8 cellular contexts compared by ENCODE assay signal in the genomic region with DNA sequence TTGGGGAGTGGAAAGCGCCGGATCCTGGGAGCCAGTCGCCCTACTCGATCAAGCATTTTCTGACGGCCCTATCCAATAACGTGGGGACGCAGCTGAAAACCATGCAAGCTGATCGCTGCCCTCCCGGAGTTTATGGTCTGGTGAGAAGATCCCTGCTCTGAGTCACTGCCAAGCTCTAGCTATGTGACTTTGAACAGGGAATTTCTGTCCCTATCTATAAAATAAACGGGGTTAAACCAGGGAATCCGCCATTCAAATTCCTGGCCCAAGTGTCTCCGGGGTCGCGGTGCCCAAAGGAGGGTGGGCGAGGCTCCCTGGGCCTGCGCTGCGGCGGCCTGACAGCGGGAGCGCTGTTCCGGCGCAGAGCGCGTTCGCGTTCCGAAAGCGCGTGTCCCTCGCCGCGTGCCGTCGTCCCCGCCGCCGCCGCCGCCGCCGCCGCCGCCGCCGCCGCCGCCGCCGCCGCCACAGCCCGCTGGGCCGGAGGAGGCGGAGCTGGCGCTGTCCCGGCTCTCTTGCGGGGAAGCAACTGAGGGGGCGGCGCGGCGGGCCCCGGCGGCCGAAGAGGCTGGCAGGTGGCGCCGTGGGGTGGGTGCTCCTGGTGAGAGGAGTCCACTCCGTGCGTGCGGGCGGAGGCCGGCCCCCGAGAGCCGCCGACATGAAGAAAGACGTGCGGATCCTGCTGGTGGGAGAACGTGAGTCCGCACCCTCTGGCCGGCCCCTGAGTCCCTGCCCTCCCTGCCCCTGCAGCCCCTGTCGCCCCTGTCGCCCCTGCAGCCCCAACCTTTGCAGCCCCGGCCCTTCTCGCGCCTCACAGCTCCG. TPM values are rescaled to one million over a fixed set of nuclear protein-coding genes. Genes with fewer than 3 reads are reported as not detected.
DNase-seq lines count a peak whose midpoint lies in the region; ATAC-seq and TF ChIP-seq lines count a peak whose summit lies in the region.

A gene (plus strand): TSS at position 465 of the 819 bp plus-strand sequence. CDS start 191 bp downstream, at position 656.

- H3K36me3 ChIP-seq in BE2C, result no peaks in the 10 kb centered on the region

- peak within 1 kb of the TSS; percentile 74 for H3K4me3 ChIP-seq in BE2C (ENCODE audit: low read depth, low read length)

- no peaks in the 10 kb centered on the region for H3K9me3 ChIP-seq in BE2C

- DNase-seq in BE2C (peak; percentile 76), NCI-H69 (lab: John Stamatoyannopoulos, UW) (peak; percentile 94), ecto neural progenitor cell (ENCODE audit: low spot score) (peak; percentile 94), lung microvascular endothelial cell (ENCODE audit: low read depth in 2 of 2) (peak; percentile 81 to 85)
- peak; percentile 72 to 76 for DNase-seq in activated CD4-positive, alpha-beta T cell treated with anti-CD3 and anti-CD28 coated beads, Interleukin-2, amount 50 U/mL, for 48 hours
- DNase-seq in stimulated activated CD4-positive, alpha-beta T cell treated with anti-CD3 and anti-CD28 coated beads, TNF-alpha, amount 100 ng/mL, for 48 hours (ENCODE audit: low read depth in 3 of 3), result peak; percentile 46 to 63 (median 47)

- H3K4me1 ChIP-seq in BE2C, result no peaks in the 10 kb centered on the region

- peak; percentile 59 for TF ChIP-seq POLR2A in GM19099 (IDR thresholded peaks at IDR 0.05; ENCODE audit: extremely low read depth, insufficient read length, low read depth)

- peak; percentile 77 for ATAC-seq in HG03439 (IDR thresholded peaks at IDR 0.05; ENCODE audit: unreplicated experiment)

- TF ChIP-seq CTCF in BE2C (IDR thresholded peaks at IDR 0.05; ENCODE audit: low read depth, low read length), result peak; percentile 42

- no peaks in the 10 kb centered on the region for H3K27me3 ChIP-seq in BE2C

RNA-seq across cellular contexts. Expression of the gene that starts here (rescaled TPM):
- polyA plus RNA-seq in BE2C (2012; ENCODE audit: insufficient read depth, insufficient read length, low read depth), result 21.2 TPM
- total RNA-seq in lung microvascular endothelial cell, result 22.7 and 30.8 TPM in 2 replicates

Comparison
In these comparisons a context has a peak if more than half of its experiments do, and no peak if none do; other contexts are left out.
1. Peak in every context shown above with its lines: DNase-seq, ATAC-seq and H3K4me3 ChIP-seq.